ENCODE assay signal across 10 cellular contexts in genomic region chr3:190053919-190054672, GRCh38.
DNase-seq lines count a peak whose midpoint lies in the region; ATAC-seq and TF ChIP-seq lines count a peak whose summit lies in the region.
"Had no signal": no experiment of that assay in that cellular context is flagged by ENCODE, and none has a peak within 500 bp of the region (broad histone marks: within the 10 kb centered on the region; RNA-seq: fewer than 3 reads in every experiment).

No MANE protein-coding gene starts in this region.

- no peak for TF ChIP-seq POLR2A in vagina (IDR thresholded peaks at IDR 0.05)

- no peaks in the 10 kb centered on the region for H3K9me3 ChIP-seq in vagina

- DNase-seq in left ventricle myocardium superior, result no peak
- no peak for DNase-seq in Right ventricle myocardium inferior (ENCODE audit: missing footprints)
- DNase-seq in SW480 (ENCODE audit: low spot score), result peak; percentile 14
- DNase-seq in fibroblast of pulmonary artery (ENCODE audit: low read depth), result peak; percentile 75
- DNase-seq in activated CD4-positive, alpha-beta T cell treated with anti-CD3 and anti-CD28 coated beads, Interleukin-2, amount 50 U/mL, for 48 hours, result no peak
- no peak for DNase-seq in hippocampal formation (lab: John Stamatoyannopoulos, UW)
- no peak for DNase-seq in vagina (ENCODE audit: extremely low spot score in 2 of 2)
- DNase-seq: substantia nigra, WERI-Rb-1 had no signal

- peak; percentile 9 for TF ChIP-seq CTCF in fibroblast of pulmonary artery (IDR thresholded peaks at IDR 0.05; ENCODE audit: low read length, missing control alignments)
- no peak for TF ChIP-seq CTCF in vagina (IDR thresholded peaks at IDR 0.05)

- no peaks in the 10 kb centered on the region for H3K27me3 ChIP-seq in vagina

- H3K4me3 ChIP-seq in fibroblast of pulmonary artery (replicated peaks; ENCODE audit: low read depth, low read length), result no peak overlapping the region
- no peak overlapping the region for H3K4me3 ChIP-seq in vagina

- H3K27ac ChIP-seq in vagina, result no peak overlapping the region
- H3K27ac ChIP-seq: WERI-Rb-1 had no signal

- intact Hi-C loops in left ventricle myocardium superior (cut with micrococcal nuclease) (no loop called here), Right ventricle myocardium inferior (cut with DNase I) (no loop called here), vagina (cut with DNase I) (loop anchor here (10.0 kb wide), 1 partner anchor 61 kb away; no protein-coding TSS in a partner anchor)

- peaks cover 15% of the 10 kb centered on the region for H3K4me1 ChIP-seq in vagina

- ATAC-seq in left ventricle myocardium superior (peak; percentile 34), Right ventricle myocardium inferior (no peak), GM21367 (IDR thresholded peaks at IDR 0.05; ENCODE audit: unreplicated experiment) (no peak)

- no peaks in the 10 kb centered on the region for H3K36me3 ChIP-seq in vagina
- H3K36me3 ChIP-seq: WERI-Rb-1 had no signal

Comparison
In these comparisons a context has a peak if more than half of its experiments do, and no peak if none do; other contexts are left out.
1. DNase-seq: peak in SW480 (single experiment) and fibroblast of pulmonary artery (single experiment); none in left ventricle myocardium superior (single experiment), Right ventricle myocardium inferior (single experiment), activated CD4-positive, alpha-beta T cell treated with anti-CD3 and anti-CD28 coated beads, Interleukin-2, amount 50 U/mL, for 48 hours (0 of 2), hippocampal formation (0 of 2) and vagina (0 of 2).